Comparison of ENCODE assay signal across 16 cellular contexts in genomic region chr7:47739901-47740300, GRCh38.
A peak's percentile ranks its signal among the peaks of the same experiment; 100 is the strongest.
DNase-seq lines count a peak whose midpoint lies in the region; ATAC-seq and TF ChIP-seq lines count a peak whose summit lies in the region.
"Had no signal": no experiment of that assay in that cellular context is flagged by ENCODE, and none has a peak within 500 bp of the region (broad histone marks: within the 10 kb centered on the region; RNA-seq: fewer than 3 reads in every experiment).

No MANE protein-coding gene starts in this region.

- no peak for TF ChIP-seq POLR2A in IMR-90 (IDR thresholded peaks at IDR 0.05; ENCODE audit: low read depth, low read length)

- H3K14ac ChIP-seq in IMR-90 (replicated peaks; ENCODE audit: low read depth, low read length): no peak overlapping the region

- H4K5ac ChIP-seq in IMR-90 (ENCODE audit: low read depth, low read length): no peak overlapping the region

- H3K4me3 ChIP-seq in BLaER1 (no peak overlapping the region), IMR-90 (ENCODE audit: insufficient read depth, low read depth, low read length) (no peak overlapping the region), coronary artery (no peak overlapping the region), neural progenitor cell (no peak overlapping the region), smooth muscle cell (no peak overlapping the region)

- H4K91ac ChIP-seq in IMR-90 (ENCODE audit: insufficient read depth, low read depth, low read length): no peak overlapping the region; the same call in 1 of the 2 replicates

- no peak for TF ChIP-seq RAD21 in IMR-90 (IDR thresholded peaks at IDR 0.05; ENCODE audit: low read length)

- no peak overlapping the region for H3K18ac ChIP-seq in IMR-90 (ENCODE audit: low read depth, low read length)

- in situ Hi-C loops in IMR-90 (cut with MboI; ENCODE audit: low sequenced_read_pairs): no loop called here

- H3K27ac ChIP-seq in BLaER1: no peak overlapping the region
- no peak overlapping the region for H3K27ac ChIP-seq in IMR-90 (ENCODE audit: insufficient read depth, low read length)
- H3K27ac ChIP-seq in coronary artery: no peak overlapping the region
- H3K27ac ChIP-seq in neural progenitor cell: no peak overlapping the region
- H3K27ac ChIP-seq in smooth muscle cell (ENCODE audit: low read depth): no peak overlapping the region
- H3K27ac ChIP-seq: HL-60 had no signal

- peak overlapping the region; percentile 7; the same call in 1 of the 2 replicates for H2BK120ac ChIP-seq in IMR-90 (ENCODE audit: low read depth, low read length)

- H3K9me3 Mint-ChIP-seq in neural progenitor cell: peaks cover 1% of the 10 kb centered on the region
- H3K9me3 Mint-ChIP-seq: CD8-positive, alpha-beta T cell had no signal

- H2AFZ ChIP-seq in IMR-90 (replicated peaks; ENCODE audit: low read length, poor library complexity): no peak overlapping the region
- no peak overlapping the region for H2AFZ ChIP-seq in neural progenitor cell (replicated peaks)
- no peak overlapping the region for H2AFZ ChIP-seq in smooth muscle cell (ENCODE audit: low read depth)

- H2AK9ac ChIP-seq in IMR-90 (replicated peaks; ENCODE audit: low read depth, low read length, poor library complexity): no peak overlapping the region

- intact Hi-C loops in IMR-90 (cut with micrococcal nuclease) (no loop called here), Right ventricle myocardium inferior (cut with DNase I) (no loop called here)

- peak overlapping the region; percentile 16; the same call in 1 of the 3 replicates for H2BK15ac ChIP-seq in IMR-90 (ENCODE audit: low read depth, low read length)

- no peak overlapping the region for H3K27ac Mint-ChIP-seq in neural progenitor cell
- H3K27ac Mint-ChIP-seq: B cell; CD8-positive, alpha-beta T cell had no signal

- H3K56ac ChIP-seq in IMR-90 (ENCODE audit: extremely low read depth, insufficient read depth, low read length): no peak overlapping the region

- CTCF ChIA-PET in IMR-90 (lab: Yijun Ruan, JAX): no interaction called here

- H3K79me1 ChIP-seq in IMR-90 (ENCODE audit: low read depth in 1 of 2, low read length in 2 of 2): no peaks in the 10 kb centered on the region

- no peak overlapping the region for H2BK5ac ChIP-seq in IMR-90 (ENCODE audit: low read depth, low read length, poor library complexity, severe bottlenecking)

- H2AK5ac ChIP-seq in IMR-90 (ENCODE audit: low read depth, low read length): no peak overlapping the region

- TF ChIP-seq CTCF in IMR-90 (conservative IDR thresholded peaks at IDR 0.05; ENCODE audit: low read depth, low read length): no peak
- TF ChIP-seq CTCF in coronary artery (IDR thresholded peaks at IDR 0.05): no peak
- no peak for TF ChIP-seq CTCF in neural progenitor cell (IDR thresholded peaks at IDR 0.05)
- TF ChIP-seq CTCF in smooth muscle cell (IDR thresholded peaks at IDR 0.05; ENCODE audit: borderline replicate concordance, insufficient read depth, poor library complexity, severe bottlenecking): no peak

- peak; percentile 63; the same call in 1 of the 2 replicates for ATAC-seq in IMR-90 (ENCODE audit: low read depth)
- ATAC-seq in Right ventricle myocardium inferior: no peak
- ATAC-seq: CD8-positive, alpha-beta T cell; HCT116 had no signal

- H3K4me2 ChIP-seq in BLaER1 (peak overlapping the region; percentile 69), IMR-90 (ENCODE audit: low read depth, low read length) (no peak overlapping the region), neural progenitor cell (peak overlapping the region; percentile 7), smooth muscle cell (no peak overlapping the region)

- H3K27me3 ChIP-seq in BLaER1: no peaks in the 10 kb centered on the region
- no peaks in the 10 kb centered on the region for H3K27me3 ChIP-seq in IMR-90 (ENCODE audit: control insufficient read depth, insufficient read depth, low read length)
- no peaks in the 10 kb centered on the region for H3K27me3 ChIP-seq in neural progenitor cell
- no peaks in the 10 kb centered on the region for H3K27me3 ChIP-seq in smooth muscle cell (ENCODE audit: low read depth)

- no peaks in the 10 kb centered on the region for H3K9me3 ChIP-seq in BLaER1
- no peaks in the 10 kb centered on the region for H3K9me3 ChIP-seq in IMR-90 (ENCODE audit: control insufficient read depth, insufficient read depth, low read length)
- H3K9me3 ChIP-seq in neural progenitor cell (ENCODE audit: low read depth): no peaks in the 10 kb centered on the region
- H3K9me3 ChIP-seq in smooth muscle cell (replicated peaks; ENCODE audit: low read depth): no peaks in the 10 kb centered on the region

- H3K4me1 ChIP-seq in BLaER1: peaks cover 52% of the 10 kb centered on the region
- H3K4me1 ChIP-seq in IMR-90 (ENCODE audit: control insufficient read depth, insufficient read depth, low read length): peaks cover 11% of the 10 kb centered on the region
- H3K4me1 ChIP-seq in neural progenitor cell: peaks cover 43% of the 10 kb centered on the region
- H3K4me1 ChIP-seq in smooth muscle cell (ENCODE audit: low read depth): peaks cover 11% of the 10 kb centered on the region

- 16% methylated on average over 3 of the region's 8 CpGs; no CpG with 5 or more reads in 1 of the 2 experiments for WGBS in IMR-90 (ENCODE audit: extremely low coverage in 2 of 2, insufficient read length in 1 of 2), 2 experiments
- 62% methylated on average over 8 of the region's 8 CpGs for WGBS in smooth muscle cell (ENCODE audit: low lambda C conversion rate)

- H3K36me3 ChIP-seq in BLaER1 (no peaks in the 10 kb centered on the region), IMR-90 (ENCODE audit: control insufficient read depth, insufficient read depth, low read length) (no peaks in the 10 kb centered on the region), neural progenitor cell (no peaks in the 10 kb centered on the region), smooth muscle cell (ENCODE audit: low read depth) (no peaks in the 10 kb centered on the region)

- H3K23ac ChIP-seq in IMR-90 (ENCODE audit: low read depth, low read length): no peak overlapping the region

- dilution Hi-C loops in IMR-90 (cut with HindIII; ENCODE audit: low sequenced_read_pairs, unreplicated experiment): no loop called here

- no peak overlapping the region for H2BK20ac ChIP-seq in IMR-90 (ENCODE audit: low read depth, low read length)

- POLR2A ChIA-PET in IMR-90 (lab: Charles Lee; ENCODE audit: unreplicated experiment): no interaction called here

- H3F3A ChIP-seq in neural progenitor cell (ENCODE audit: low read depth) (peaks cover 3% of the 10 kb centered on the region), smooth muscle cell (ENCODE audit: low read depth) (no peaks in the 10 kb centered on the region)

- H3K27me3 Mint-ChIP-seq in neural progenitor cell (ENCODE audit: insufficient read depth, low read depth): peaks cover 7% of the 10 kb centered on the region
- H3K27me3 Mint-ChIP-seq: B cell had no signal

- H3K4me1 Mint-ChIP-seq in neural progenitor cell: peaks cover 53% of the 10 kb centered on the region

- H3K79me2 ChIP-seq in neural progenitor cell (ENCODE audit: low read depth): no peaks in the 10 kb centered on the region
- H3K79me2 ChIP-seq in smooth muscle cell (ENCODE audit: low read depth): no peaks in the 10 kb centered on the region

- no TSS peak for BruUV-seq in IMR-90 (replicated peaks; lab: Mats Ljungman, UMichigan)

- peak overlapping the region; percentile 71; the same call in 1 of the 2 replicates for H3K4ac ChIP-seq in IMR-90 (ENCODE audit: low read depth, low read length)

- DNase-seq in IMR-90 (peak; percentile 70), coronary artery (ENCODE audit: low spot score) (peak; percentile 35), neural progenitor cell (ENCODE audit: low spot score) (no peak), Right ventricle myocardium inferior (ENCODE audit: missing footprints) (no peak), midbrain (lab: John Stamatoyannopoulos, UW) (no peak), smooth muscle cell (lab: John Stamatoyannopoulos, UW; ENCODE audit: unreplicated experiment) (no peak), NCI-H345 treated with DMSO at 0.1 percent for 48 hours (lab: John Stamatoyannopoulos, UW; ENCODE audit: unreplicated experiment) (no peak)
- DNase-seq: ACHN; CD8-positive, alpha-beta T cell; DMS53; GF-D8 had no signal

- H3K9me1 ChIP-seq in IMR-90 (ENCODE audit: insufficient read depth, low read length): peaks cover 6% of the 10 kb centered on the region; the same call in 1 of the 2 replicates

- no peaks in the 10 kb centered on the region for H3K36me3 Mint-ChIP-seq in neural progenitor cell
- H3K36me3 Mint-ChIP-seq: CD14-positive monocyte; CD8-positive, alpha-beta T cell had no signal

- no peak overlapping the region for H3K4me3 Mint-ChIP-seq in neural progenitor cell
- H3K4me3 Mint-ChIP-seq: B cell; CD14-positive monocyte; CD8-positive, alpha-beta T cell had no signal

- H4K8ac ChIP-seq in IMR-90 (ENCODE audit: low read depth in 2 of 2, low read length in 2 of 2): no peak overlapping the region; a peak in 1 of 4 replicates

- H4K20me1 ChIP-seq in BLaER1: no peaks in the 10 kb centered on the region
- H4K20me1 ChIP-seq in IMR-90 (ENCODE audit: insufficient read depth, low read length): no peaks in the 10 kb centered on the region
- H4K20me1 ChIP-seq in neural progenitor cell (ENCODE audit: low read depth): no peaks in the 10 kb centered on the region
- H4K20me1 ChIP-seq in smooth muscle cell (ENCODE audit: low read depth): no peaks in the 10 kb centered on the region

- peak overlapping the region; percentile 28; the same call in 1 of the 2 replicates for H3K9ac ChIP-seq in BLaER1
- no peak overlapping the region for H3K9ac ChIP-seq in IMR-90 (ENCODE audit: low read depth, low read length)
- H3K9ac ChIP-seq in neural progenitor cell: no peak overlapping the region
- no peak overlapping the region for H3K9ac ChIP-seq in smooth muscle cell (ENCODE audit: low read depth)

TF ChIP-seq in IMR-90, 13 proteins besides CTCF, POLR2A, EP300 and RAD21:
- TF ChIP-seq, protein P1, sequence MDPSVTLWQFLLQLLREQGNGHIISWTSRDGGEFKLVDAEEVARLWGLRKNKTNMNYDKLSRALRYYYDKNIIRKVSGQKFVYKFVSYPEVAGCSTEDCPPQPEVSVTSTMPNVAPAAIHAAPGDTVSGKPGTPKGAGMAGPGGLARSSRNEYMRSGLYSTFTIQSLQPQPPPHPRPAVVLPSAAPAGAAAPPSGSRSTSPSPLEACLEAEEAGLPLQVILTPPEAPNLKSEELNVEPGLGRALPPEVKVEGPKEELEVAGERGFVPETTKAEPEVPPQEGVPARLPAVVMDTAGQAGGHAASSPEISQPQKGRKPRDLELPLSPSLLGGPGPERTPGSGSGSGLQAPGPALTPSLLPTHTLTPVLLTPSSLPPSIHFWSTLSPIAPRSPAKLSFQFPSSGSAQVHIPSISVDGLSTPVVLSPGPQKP (IDR thresholded peaks at IDR 0.05; ENCODE audit: borderline replicate concordance, low read depth, low read length): no peak
- TF ChIP-seq MAZ (IDR thresholded peaks at IDR 0.05; ENCODE audit: borderline replicate concordance, low read depth, low read length): 0 out of 2 replicates have a peak, but pooled peaks have one; percentile 17
TF ChIP-seq in IMR-90: peak in this region for 1.

Comparison
In these comparisons a context has a peak if more than half of its experiments do, and no peak if none do; other contexts are left out.
1. H3K4me2 ChIP-seq: peak in BLaER1 (single experiment) and neural progenitor cell (single experiment); none in IMR-90 (single experiment) and smooth muscle cell (single experiment).
2. DNase-seq: peak in IMR-90 (single experiment) and coronary artery (single experiment); none in neural progenitor cell (single experiment), Right ventricle myocardium inferior (single experiment), midbrain (single experiment), smooth muscle cell (single experiment) and NCI-H345 treated with DMSO at 0.1 percent for 48 hours (single experiment).